Comparison of ENCODE assay signal across 18 cellular contexts in the genomic region with DNA sequence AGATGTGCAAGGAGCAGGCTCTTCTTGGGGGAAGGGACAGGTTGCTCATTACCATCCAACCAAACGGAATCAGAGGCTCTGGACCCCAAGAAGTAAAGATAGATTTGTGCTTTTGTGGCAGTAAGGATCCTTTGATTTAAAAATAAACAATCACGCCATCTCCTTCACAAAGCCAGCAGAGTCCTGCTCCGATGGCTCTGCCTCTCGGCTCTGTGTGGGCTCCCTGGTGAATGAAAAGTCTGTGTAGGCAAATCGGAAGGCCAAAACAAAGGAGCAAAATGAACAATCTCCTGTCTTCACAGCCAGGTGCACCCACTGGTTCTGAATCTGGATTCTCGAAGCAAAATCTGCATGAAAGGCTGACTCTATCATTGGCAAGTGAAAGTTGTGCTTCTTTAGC. TPM values are rescaled to one million over a fixed set of nuclear protein-coding genes. Genes with fewer than 3 reads are reported as not detected.
DNase-seq lines count a peak whose midpoint lies in the region; TF ChIP-seq lines count a peak whose summit lies in the region.
"Had no signal": no experiment of that assay in that cellular context is flagged by ENCODE, and none has a peak within 500 bp of the region (broad histone marks: within the 10 kb centered on the region; RNA-seq: fewer than 3 reads in every experiment).

No MANE protein-coding gene starts in this region.

- peak overlapping the region; percentile 54 for H3K4me3 Mint-ChIP-seq in glutamatergic neuron (ENCODE audit: unreplicated experiment)
- H3K4me3 Mint-ChIP-seq: CD14-positive monocyte, GM23338, HFFc6 had no signal

- no peaks in the 10 kb centered on the region for H3K9me2 ChIP-seq in SK-N-SH

- no peaks in the 10 kb centered on the region for H4K20me1 ChIP-seq in SK-N-SH (ENCODE audit: insufficient read depth)
- H4K20me1 ChIP-seq: BLaER1 had no signal

- H3K27ac Mint-ChIP-seq in glutamatergic neuron (ENCODE audit: unreplicated experiment) = peak overlapping the region; percentile 72
- H3K27ac Mint-ChIP-seq: CD14-positive monocyte; CD4-positive, alpha-beta memory T cell; GM23338; HFFc6 had no signal

- H3K27me3 ChIP-seq in BE2C (no peaks in the 10 kb centered on the region), SK-N-SH (ENCODE audit: insufficient read depth) (no peaks in the 10 kb centered on the region; the same call in 1 of the 2 replicates)

- DNase-seq in NCI-H345 (lab: John Stamatoyannopoulos, UW) = peak; percentile 45
- DNase-seq in NCI-H345 treated with DMSO at 0.1 percent for 48 hours (lab: John Stamatoyannopoulos, UW; ENCODE audit: unreplicated experiment) = no peak
- DNase-seq in glutamatergic neuron = no peak
- DNase-seq in epidermal melanocyte (ENCODE audit: insufficient read length, low spot score) = no peak
- no peak for DNase-seq in BE2C
- DNase-seq in SK-N-SH = no peak
- DNase-seq: AML-193; CD4-positive, alpha-beta memory T cell; DMS79 treated with DMSO at 0.1 percent for 48 hours; GF-D8; H7; HFFc6 had no signal

- H3K36me3 ChIP-seq in BE2C (no peaks in the 10 kb centered on the region), SK-N-SH (replicated peaks in 1 of 2; ENCODE audit: control insufficient read depth in 1 of 2, insufficient read depth in 2 of 2, low read length in 1 of 2) (no peaks in the 10 kb centered on the region)
- H3K36me3 ChIP-seq: BLaER1 had no signal

- no peaks in the 10 kb centered on the region for H3K79me2 ChIP-seq in SK-N-SH (ENCODE audit: insufficient read depth)

- H3K4me1 ChIP-seq in BE2C (peaks cover 7% of the 10 kb centered on the region), SK-N-SH (ENCODE audit: control insufficient read depth in 1 of 2, insufficient read depth in 2 of 2, low read depth in 1 of 2, low read length in 1 of 2) (peaks cover 0 to 34% of the 10 kb centered on the region in 2 experiments; a peak in 2 of 4 replicates)

- POLR2A ChIA-PET in SK-N-SH (lab: Yijun Ruan, JAX) = interaction anchor here (2.6 kb wide), 1 partner anchor 11 kb away, joined by 8 read pairs; no protein-coding TSS in a partner anchor

- no peak overlapping the region for H3K4me3 ChIP-seq in BE2C (ENCODE audit: low read depth, low read length)
- H3K4me3 ChIP-seq in SK-N-SH (ENCODE audit: low read depth in 2 of 2, low read length in 1 of 2) = no peak overlapping the region
- H3K4me3 ChIP-seq: A549, BLaER1, GM23338 had no signal

- no peaks in the 10 kb centered on the region for H3F3A ChIP-seq in SK-N-SH (replicated peaks; ENCODE audit: insufficient read depth)

- no peak overlapping the region for H3K4me2 ChIP-seq in SK-N-SH
- H3K4me2 ChIP-seq: A549, BLaER1, GM23338 had no signal

- no peak overlapping the region for H2AFZ ChIP-seq in SK-N-SH (ENCODE audit: low read depth)
- H2AFZ ChIP-seq: GM23338 had no signal

- WGBS in SK-N-SH (ENCODE audit: low lambda C conversion rate) = 23% methylated on average over 6 of the region's 6 CpGs

- H3K36me3 Mint-ChIP-seq in glutamatergic neuron (ENCODE audit: unreplicated experiment) = peaks cover 24% of the 10 kb centered on the region
- H3K36me3 Mint-ChIP-seq: CD14-positive monocyte had no signal

- no peak overlapping the region for H3K9ac ChIP-seq in SK-N-SH
- H3K9ac ChIP-seq: BLaER1 had no signal

- H3K9me3 ChIP-seq in BE2C (no peaks in the 10 kb centered on the region), SK-N-SH (no peaks in the 10 kb centered on the region)

- no peak for TF ChIP-seq CTCF in VCaP (conservative IDR thresholded peaks at IDR 0.05)
- TF ChIP-seq CTCF in glutamatergic neuron (IDR thresholded peaks at IDR 0.05; ENCODE audit: partially characterized antibody, unreplicated experiment) = no peak
- no peak for TF ChIP-seq CTCF in BE2C (IDR thresholded peaks at IDR 0.05; ENCODE audit: low read depth, low read length)
- TF ChIP-seq CTCF in SK-N-SH (IDR thresholded peaks at IDR 0.05) = no peak

- H3K27ac ChIP-seq in VCaP (peak overlapping the region; percentile 93), SK-N-SH (ENCODE audit: low read depth in 2 of 2, low read length in 1 of 2) (peak overlapping the region in 1 of 2 experiments; percentile 73; a peak in 2 of 4 replicates)
- H3K27ac ChIP-seq: 22Rv1, A549, BLaER1 had no signal

- H3K9me3 Mint-ChIP-seq in glutamatergic neuron (ENCODE audit: unreplicated experiment) = peaks cover 11% of the 10 kb centered on the region

- no peak for TF ChIP-seq EP300 in SK-N-SH (IDR thresholded peaks at IDR 0.05; ENCODE audit: borderline replicate concordance in 1 of 2, low read depth in 1 of 2, low read length in 1 of 2)

- no peak for TF ChIP-seq RAD21 in SK-N-SH (IDR thresholded peaks at IDR 0.05; ENCODE audit: low read length)

- CTCF ChIA-PET in SK-N-SH (lab: Yijun Ruan, JAX) = interaction anchor here (1.2 to 1.8 kb wide), 2 partner anchors 10 to 88 kb away, joined by 6 read pairs; no protein-coding TSS in a partner anchor

- H3K4me1 Mint-ChIP-seq in glutamatergic neuron (ENCODE audit: low read depth, unreplicated experiment) = peaks cover 15% of the 10 kb centered on the region
- H3K4me1 Mint-ChIP-seq: CD14-positive monocyte had no signal

- H3K27me3 Mint-ChIP-seq in glutamatergic neuron (ENCODE audit: unreplicated experiment) = peaks cover 17% of the 10 kb centered on the region

TF ChIP-seq in SK-N-SH, 30 proteins besides CTCF, POLR2A, EP300 and RAD21:
- TF ChIP-seq, protein P1, sequence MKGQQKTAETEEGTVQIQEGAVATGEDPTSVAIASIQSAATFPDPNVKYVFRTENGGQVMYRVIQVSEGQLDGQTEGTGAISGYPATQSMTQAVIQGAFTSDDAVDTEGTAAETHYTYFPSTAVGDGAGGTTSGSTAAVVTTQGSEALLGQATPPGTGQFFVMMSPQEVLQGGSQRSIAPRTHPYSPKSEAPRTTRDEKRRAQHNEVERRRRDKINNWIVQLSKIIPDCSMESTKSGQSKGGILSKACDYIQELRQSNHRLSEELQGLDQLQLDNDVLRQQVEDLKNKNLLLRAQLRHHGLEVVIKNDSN (IDR thresholded peaks at IDR 0.05; ENCODE audit: borderline replicate concordance, low read depth) = no peak
- no peak for TF ChIP-seq FOXJ3 (CRISPR knock-in tag; IDR thresholded peaks at IDR 0.05)
TF ChIP-seq in SK-N-SH: peak in this region for 0.

RNA-seq across cellular contexts. Expression of gene PTPRN2, which starts 3.8 kb away (rescaled TPM):
- total RNA-seq in glutamatergic neuron (ENCODE audit: unreplicated experiment) = 49.0 TPM
- 7.2 TPM for polyA plus RNA-seq in BE2C (2012; ENCODE audit: insufficient read depth, insufficient read length, low read depth)
- polyA plus RNA-seq in SK-N-SH (2012; rRNA removed) = 3.9 and 4.0 TPM in 2 replicates
- polyA plus RNA-seq in SK-N-SH (2012; cell fraction: cytosol; rRNA removed) = 3.0 and 4.1 TPM in 2 replicates
- 4.5 and 5.5 TPM in 2 replicates for polyA plus RNA-seq in SK-N-SH (2012; cell fraction: nucleus; rRNA removed)
